1 cellular context compared by ENCODE assay signal in genomic region chr14:60206249-60206670, GRCh38.
TF ChIP-seq lines count a peak whose summit lies in the region.

No MANE protein-coding gene starts in this region.

TF ChIP-seq in K562, 482 proteins besides CTCF, POLR2A, EP300 and RAD21 (continued from another document):
- no peak for TF ChIP-seq THRA (IDR thresholded peaks at IDR 0.05)
- no peak for TF ChIP-seq MLLT1 (IDR thresholded peaks at IDR 0.05)
- TF ChIP-seq MCM5 (IDR thresholded peaks at IDR 0.05; ENCODE audit: low read depth) = no peak
- no peak for TF ChIP-seq ZNF140 (CRISPR knock-in tag; IDR thresholded peaks at IDR 0.05)
- no peak for TF ChIP-seq KDM5B (IDR thresholded peaks at IDR 0.05; ENCODE audit: insufficient replicate concordance, low read depth, low read length)
- no peak for TF ChIP-seq BACH1 (tag; IDR thresholded peaks at IDR 0.05)
- no peak for TF ChIP-seq SLC30A9 (CRISPR knock-in tag; IDR thresholded peaks at IDR 0.05)
- no peak for TF ChIP-seq NR0B1 (IDR thresholded peaks at IDR 0.05; ENCODE audit: partially characterized antibody)
- TF ChIP-seq ZNF609 (CRISPR knock-in tag; IDR thresholded peaks at IDR 0.05; ENCODE audit: borderline replicate concordance) = no peak
- no peak for TF ChIP-seq NFE2L1 (tag; IDR thresholded peaks at IDR 0.05; ENCODE audit: borderline replicate concordance, low read depth)
- TF ChIP-seq JUNB (CRISPR knock-in tag; conservative IDR thresholded peaks at IDR 0.05) = no peak
- TF ChIP-seq CLOCK (CRISPR knock-in tag; IDR thresholded peaks at IDR 0.05; ENCODE audit: borderline replicate concordance) = no peak
